In genomic region chr5:75511435-75512382, GRCh38 we compare ENCODE assay signal across 8 cellular contexts. TPM values are rescaled to one million over a fixed set of nuclear protein-coding genes. Genes with fewer than 3 reads are reported as not detected.
DNase-seq lines count a peak whose midpoint lies in the region; ATAC-seq and TF ChIP-seq lines count a peak whose summit lies in the region.

Gene CERT1, minus strand, starts transcription at chr5:75511629. Its CDS starts 422 bp downstream, at chr5:75511207.
Gene POLK, plus strand, starts transcription at chr5:75511891.

- no peaks in the 10 kb centered on the region for H3K36me3 ChIP-seq in mucosa of descending colon (ENCODE audit: low read depth)

- peaks cover 7% of the 10 kb centered on the region for H3K36me3 Mint-ChIP-seq in IgD-negative memory B cell

- no peaks in the 10 kb centered on the region for H3K27me3 Mint-ChIP-seq in IgD-negative memory B cell

- H3K4me3 ChIP-seq in epithelial cell of esophagus (ENCODE audit: low read length): peak within 1 kb of the TSS; percentile 88
- peak within 1 kb of the TSS; percentile 88 for H3K4me3 ChIP-seq in mucosa of descending colon

- H3K4me1 ChIP-seq in mucosa of descending colon (ENCODE audit: low read depth): peaks cover 21% of the 10 kb centered on the region

- peaks cover 0 to 4% (median 0%) of the 10 kb centered on the region in 3 donors for H3K9me3 Mint-ChIP-seq in IgD-negative memory B cell

- TF ChIP-seq CTCF in epithelial cell of esophagus (IDR thresholded peaks at IDR 0.05; ENCODE audit: insufficient read depth, low read depth, low read length, missing control alignments): no peak
- no peak for TF ChIP-seq CTCF in mucosa of descending colon (IDR thresholded peaks at IDR 0.05)

- peak within 1 kb of the TSS; percentile 95 to 97 (median 95) for H3K27ac Mint-ChIP-seq in IgD-negative memory B cell

- peak; percentile 96 for DNase-seq in DMS 273 treated with DMSO at 0.1 percent for 48 hours (lab: John Stamatoyannopoulos, UW)
- DNase-seq in OCI-M2 (lab: John Stamatoyannopoulos, UW; ENCODE audit: unreplicated experiment): peak; percentile 65
- DNase-seq in activated T-cell treated with anti-CD3 and anti-CD28 coated beads for 4 hours: peak; percentile 88
- peak; percentile 99 for DNase-seq in epithelial cell of esophagus (ENCODE audit: low read depth)
- DNase-seq in mucosa of descending colon: peak; percentile 98
- DNase-seq in stimulated activated CD8-positive, alpha-beta memory T cell treated with anti-CD3 and anti-CD28 coated beads, Interleukin-4, amount 100 ng/mL, for 24 hours (ENCODE audit: low read depth): peak; percentile 92

- peaks cover 53 to 55% (median 55%) of the 10 kb centered on the region in 3 donors for H3K4me1 Mint-ChIP-seq in IgD-negative memory B cell

- no peaks in the 10 kb centered on the region for H3K9me3 ChIP-seq in mucosa of descending colon

- peak within 1 kb of the TSS; percentile 97 to 99 (median 98) for H3K4me3 Mint-ChIP-seq in IgD-negative memory B cell

- intact Hi-C loops in mucosa of descending colon (cut with DNase I, micrococcal nuclease): no loop called here

- ATAC-seq in GM21529 (IDR thresholded peaks at IDR 0.05; ENCODE audit: unreplicated experiment) (peak; percentile 85), mucosa of descending colon (peak; percentile 97)

RNA-seq across cellular contexts. Expression of gene CERT1, which starts in this region (rescaled TPM):
- 17.7 TPM for polyA plus RNA-seq in IgD-negative memory B cell
- total RNA-seq in mucosa of descending colon: 10 to 100 TPM; 41.4 to 63.4 (median 45.0) TPM

RNA-seq across cellular contexts. Expression of gene POLK, which starts in this region (rescaled TPM):
- polyA plus RNA-seq in IgD-negative memory B cell: 29.9 TPM
- 10 to 100 TPM; 15.3 to 32.5 (median 17.6) TPM for total RNA-seq in mucosa of descending colon

Comparison
In these comparisons a context has a peak if more than half of its experiments do, and no peak if none do; other contexts are left out.
1. Peak in every context shown above with its lines: DNase-seq, ATAC-seq and H3K4me3 ChIP-seq.